In the genomic region with DNA sequence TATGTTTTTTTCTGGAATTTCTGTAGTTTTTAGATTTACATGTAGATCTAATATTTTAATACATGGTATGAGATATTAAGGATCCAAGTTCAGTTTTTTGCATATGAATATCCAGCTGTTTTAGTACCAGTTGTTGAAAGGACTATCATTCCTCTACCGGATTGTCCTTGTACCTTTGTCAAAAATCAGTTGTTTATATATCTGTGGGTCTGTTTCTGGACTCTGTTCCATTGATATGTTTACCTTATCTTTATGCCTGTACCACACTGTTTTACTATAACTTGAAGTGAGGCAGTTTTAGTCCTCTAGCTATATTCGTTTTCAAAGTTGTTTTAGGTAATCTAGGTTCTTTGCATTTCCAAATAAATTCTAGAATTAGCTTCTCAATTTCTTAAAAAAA, we compare ENCODE assay signal across 1 cellular context.
TF ChIP-seq lines count a peak whose summit lies in the region.

No MANE protein-coding gene starts in this region.

TF ChIP-seq in HepG2, 621 proteins besides CTCF, POLR2A, EP300 and RAD21 (continued from another document and continues in another):
- TF ChIP-seq KAT7 (CRISPR knock-in tag; IDR thresholded peaks at IDR 0.05; ENCODE audit: borderline replicate concordance) (no peak), CREM (IDR thresholded peaks at IDR 0.05) (0 out of 2 replicates have a peak, but pooled peaks have one; percentile 45), CREM (CRISPR knock-in tag; IDR thresholded peaks at IDR 0.05) (no peak), SOX6 (IDR thresholded peaks at IDR 0.05) (no peak), SOX6 (CRISPR knock-in tag; IDR thresholded peaks at IDR 0.05) (peak; percentile 66; the same call in 1 of the 2 replicates), ZNF430 (CRISPR knock-in tag; IDR thresholded peaks at IDR 0.05) (no peak), SPEN (CRISPR knock-in tag; IDR thresholded peaks at IDR 0.05; ENCODE audit: low read depth) (no peak), HMG20B (CRISPR knock-in tag; conservative IDR thresholded peaks at IDR 0.05) (no peak), TGIF2 (CRISPR knock-in tag; IDR thresholded peaks at IDR 0.05) (no peak), EED (CRISPR knock-in tag; IDR thresholded peaks at IDR 0.05) (no peak), ZNF354B (CRISPR knock-in tag; IDR thresholded peaks at IDR 0.05) (no peak), SNRNP70 (IDR thresholded peaks at IDR 0.05; ENCODE audit: low read depth, low read length) (no peak), POLR2AphosphoS5 (IDR thresholded peaks at IDR 0.05; ENCODE audit: low read depth, low read length) (no peak), MED1 (CRISPR knock-in tag; IDR thresholded peaks at IDR 0.05) (peak; percentile 53; the same call in 1 of the 2 replicates), ZC3H4 (CRISPR knock-in tag; IDR thresholded peaks at IDR 0.05; ENCODE audit: borderline replicate concordance) (no peak), EEA1 (CRISPR knock-in tag; IDR thresholded peaks at IDR 0.05; ENCODE audit: borderline replicate concordance) (no peak), SNAPC2 (CRISPR knock-in tag; IDR thresholded peaks at IDR 0.05) (no peak), GMEB1 (CRISPR knock-in tag; IDR thresholded peaks at IDR 0.05; ENCODE audit: borderline replicate concordance) (no peak), DBP (CRISPR knock-in tag; IDR thresholded peaks at IDR 0.05; ENCODE audit: not compliant biosample characterization) (no peak), NFIC (IDR thresholded peaks at IDR 0.05; ENCODE audit: low read length) (peak; percentile 32; the same call in 1 of the 2 replicates), ZNF382 (CRISPR knock-in tag; IDR thresholded peaks at IDR 0.05; ENCODE audit: borderline replicate concordance) (no peak), KLF12 (CRISPR knock-in tag; IDR thresholded peaks at IDR 0.05; ENCODE audit: borderline replicate concordance) (no peak), ZKSCAN8 (CRISPR knock-in tag; IDR thresholded peaks at IDR 0.05; ENCODE audit: borderline replicate concordance) (peak; percentile 47; the same call in 1 of the 2 replicates), MIER3 (CRISPR knock-in tag; IDR thresholded peaks at IDR 0.05; ENCODE audit: borderline replicate concordance) (0 out of 2 replicates have a peak, but pooled peaks have one; percentile 26), PRDM10 (CRISPR knock-in tag; IDR thresholded peaks at IDR 0.05; ENCODE audit: low read depth) (no peak), PHF8 (CRISPR knock-in tag; IDR thresholded peaks at IDR 0.05) (no peak; the same call in 1 of the 2 replicates), NCOA2 (CRISPR knock-in tag; IDR thresholded peaks at IDR 0.05) (peak; percentile 48; the same call in 1 of the 2 replicates), ZNF83 (CRISPR knock-in tag; IDR thresholded peaks at IDR 0.05; ENCODE audit: borderline replicate concordance) (no peak), ZFYVE20 (CRISPR knock-in tag; IDR thresholded peaks at IDR 0.05; ENCODE audit: borderline replicate concordance, low read depth) (no peak), RFX3 (CRISPR knock-in tag; IDR thresholded peaks at IDR 0.05) (no peak), ZNF296 (CRISPR knock-in tag; conservative IDR thresholded peaks at IDR 0.05) (no peak), ZNF510 (CRISPR knock-in tag; IDR thresholded peaks at IDR 0.05; ENCODE audit: low read depth) (no peak), ZNF484 (CRISPR knock-in tag; IDR thresholded peaks at IDR 0.05; ENCODE audit: borderline replicate concordance, low read depth) (no peak), ZSCAN9 (CRISPR knock-in tag; IDR thresholded peaks at IDR 0.05; ENCODE audit: borderline replicate concordance) (peak; percentile 47; the same call in 1 of the 2 replicates)
- TF ChIP-seq, protein P1, sequence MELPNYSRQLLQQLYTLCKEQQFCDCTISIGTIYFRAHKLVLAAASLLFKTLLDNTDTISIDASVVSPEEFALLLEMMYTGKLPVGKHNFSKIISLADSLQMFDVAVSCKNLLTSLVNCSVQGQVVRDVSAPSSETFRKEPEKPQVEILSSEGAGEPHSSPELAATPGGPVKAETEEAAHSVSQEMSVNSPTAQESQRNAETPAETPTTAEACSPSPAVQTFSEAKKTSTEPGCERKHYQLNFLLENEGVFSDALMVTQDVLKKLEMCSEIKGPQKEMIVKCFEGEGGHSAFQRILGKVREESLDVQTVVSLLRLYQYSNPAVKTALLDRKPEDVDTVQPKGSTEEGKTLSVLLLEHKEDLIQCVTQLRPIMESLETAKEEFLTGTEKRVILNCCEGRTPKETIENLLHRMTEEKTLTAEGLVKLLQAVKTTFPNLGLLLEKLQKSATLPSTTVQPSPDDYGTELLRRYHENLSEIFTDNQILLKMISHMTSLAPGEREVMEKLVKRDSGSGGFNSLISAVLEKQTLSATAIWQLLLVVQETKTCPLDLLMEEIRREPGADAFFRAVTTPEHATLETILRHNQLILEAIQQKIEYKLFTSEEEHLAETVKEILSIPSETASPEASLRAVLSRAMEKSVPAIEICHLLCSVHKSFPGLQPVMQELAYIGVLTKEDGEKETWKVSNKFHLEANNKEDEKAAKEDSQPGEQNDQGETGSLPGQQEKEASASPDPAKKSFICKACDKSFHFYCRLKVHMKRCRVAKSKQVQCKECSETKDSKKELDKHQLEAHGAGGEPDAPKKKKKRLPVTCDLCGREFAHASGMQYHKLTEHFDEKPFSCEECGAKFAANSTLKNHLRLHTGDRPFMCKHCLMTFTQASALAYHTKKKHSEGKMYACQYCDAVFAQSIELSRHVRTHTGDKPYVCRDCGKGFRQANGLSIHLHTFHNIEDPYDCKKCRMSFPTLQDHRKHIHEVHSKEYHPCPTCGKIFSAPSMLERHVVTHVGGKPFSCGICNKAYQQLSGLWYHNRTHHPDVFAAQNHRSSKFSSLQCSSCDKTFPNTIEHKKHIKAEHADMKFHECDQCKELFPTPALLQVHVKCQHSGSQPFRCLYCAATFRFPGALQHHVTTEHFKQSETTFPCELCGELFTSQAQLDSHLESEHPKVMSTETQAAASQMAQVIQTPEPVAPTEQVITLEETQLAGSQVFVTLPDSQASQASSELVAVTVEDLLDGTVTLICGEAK (IDR thresholded peaks at IDR 0.05) = no peak
- TF ChIP-seq, protein P1 (CRISPR knock-in tag; IDR thresholded peaks at IDR 0.05) = no peak
- TF ChIP-seq, protein P2, sequence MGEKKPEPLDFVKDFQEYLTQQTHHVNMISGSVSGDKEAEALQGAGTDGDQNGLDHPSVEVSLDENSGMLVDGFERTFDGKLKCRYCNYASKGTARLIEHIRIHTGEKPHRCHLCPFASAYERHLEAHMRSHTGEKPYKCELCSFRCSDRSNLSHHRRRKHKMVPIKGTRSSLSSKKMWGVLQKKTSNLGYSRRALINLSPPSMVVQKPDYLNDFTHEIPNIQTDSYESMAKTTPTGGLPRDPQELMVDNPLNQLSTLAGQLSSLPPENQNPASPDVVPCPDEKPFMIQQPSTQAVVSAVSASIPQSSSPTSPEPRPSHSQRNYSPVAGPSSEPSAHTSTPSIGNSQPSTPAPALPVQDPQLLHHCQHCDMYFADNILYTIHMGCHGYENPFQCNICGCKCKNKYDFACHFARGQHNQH (CRISPR knock-in tag; IDR thresholded peaks at IDR 0.05) = no peak; the same call in 1 of the 2 replicates
- TF ChIP-seq, protein P3, sequence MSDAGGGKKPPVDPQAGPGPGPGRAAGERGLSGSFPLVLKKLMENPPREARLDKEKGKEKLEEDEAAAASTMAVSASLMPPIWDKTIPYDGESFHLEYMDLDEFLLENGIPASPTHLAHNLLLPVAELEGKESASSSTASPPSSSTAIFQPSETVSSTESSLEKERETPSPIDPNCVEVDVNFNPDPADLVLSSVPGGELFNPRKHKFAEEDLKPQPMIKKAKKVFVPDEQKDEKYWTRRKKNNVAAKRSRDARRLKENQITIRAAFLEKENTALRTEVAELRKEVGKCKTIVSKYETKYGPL (CRISPR knock-in tag; IDR thresholded peaks at IDR 0.05) = no peak
- TF ChIP-seq, protein P4, sequence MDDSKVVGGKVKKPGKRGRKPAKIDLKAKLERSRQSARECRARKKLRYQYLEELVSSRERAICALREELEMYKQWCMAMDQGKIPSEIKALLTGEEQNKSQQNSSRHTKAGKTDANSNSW (CRISPR knock-in tag; IDR thresholded peaks at IDR 0.05; ENCODE audit: borderline replicate concordance) = no peak
